In the genomic region with DNA sequence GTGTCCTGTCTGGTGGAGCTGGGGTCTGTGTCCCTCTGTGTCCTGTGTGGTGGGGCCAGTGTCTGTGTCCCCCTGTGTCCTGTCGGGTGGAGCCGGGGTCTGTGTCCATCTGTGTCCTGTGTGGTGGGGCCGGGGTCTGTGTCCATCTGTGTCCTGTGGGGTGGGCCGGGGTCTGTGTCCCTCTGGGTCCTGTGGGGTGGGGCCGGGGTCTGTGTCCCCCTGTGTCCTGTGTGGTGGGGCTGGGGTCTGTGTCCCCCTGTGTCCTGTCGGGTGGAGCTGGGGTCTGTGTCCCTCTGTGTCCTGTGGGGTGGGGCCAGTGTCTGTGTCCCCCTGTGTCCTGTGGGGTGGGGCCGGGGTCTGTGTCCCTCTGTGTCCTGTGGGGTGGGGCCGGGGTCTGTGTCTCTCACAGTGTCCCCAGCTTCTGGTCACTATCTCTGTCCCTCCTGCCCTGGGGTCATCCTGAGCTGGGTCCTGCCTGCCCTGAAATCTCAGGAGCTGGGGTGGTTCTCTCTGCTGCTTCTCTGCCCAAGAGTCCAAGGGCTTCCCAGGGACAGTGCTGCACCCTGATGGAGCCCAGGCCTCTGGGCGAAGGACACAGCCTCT, we compare ENCODE assay signal across 12 cellular contexts.
DNase-seq lines count a peak whose midpoint lies in the region; ATAC-seq and TF ChIP-seq lines count a peak whose summit lies in the region.
"Had no signal": no experiment of that assay in that cellular context is flagged by ENCODE, and none has a peak within 500 bp of the region (broad histone marks: within the 10 kb centered on the region; RNA-seq: fewer than 3 reads in every experiment).

No MANE protein-coding gene starts in this region.

- no peak overlapping the region for H3K4me3 Mint-ChIP-seq in activated CD4-positive, alpha-beta T cell treated with anti-CD3 and anti-CD28 coated beads, Interleukin-2, amount 10 ng/mL, durations not matched to agents 24 days and 14 days
- no peak overlapping the region for H3K4me3 Mint-ChIP-seq in activated naive CD8-positive, alpha-beta T cell treated with anti-CD3 and anti-CD28 coated beads for 36 hours
- H3K4me3 Mint-ChIP-seq in mesothelial cell of epicardium = no peak overlapping the region

- TF ChIP-seq CTCF in mesothelial cell of epicardium (IDR thresholded peaks at IDR 0.05; ENCODE audit: unreplicated experiment) (no peak), suprapubic skin (IDR thresholded peaks at IDR 0.05) (no peak), GM10248 (IDR thresholded peaks at IDR 0.05; ENCODE audit: control extremely low read depth, extremely low read depth, low read depth, missing control alignments) (no peak)

- CTCF ChIA-PET in GM10248 (lab: Yijun Ruan, JAX) = interaction anchor here (1.1 kb wide), 1 partner anchor 286 kb away, joined by 3 read pairs; no protein-coding TSS in a partner anchor

- no peaks in the 10 kb centered on the region for H3K36me3 ChIP-seq in suprapubic skin

- no peak for TF ChIP-seq POLR2A in suprapubic skin (IDR thresholded peaks at IDR 0.05)

- H3K4me1 Mint-ChIP-seq in activated CD4-positive, alpha-beta T cell treated with anti-CD3 and anti-CD28 coated beads, Interleukin-2, amount 10 ng/mL, durations not matched to agents 24 days and 14 days = peaks cover 6% of the 10 kb centered on the region
- H3K4me1 Mint-ChIP-seq in activated naive CD8-positive, alpha-beta T cell treated with anti-CD3 and anti-CD28 coated beads for 36 hours = peaks cover 20% of the 10 kb centered on the region
- peaks cover 38% of the 10 kb centered on the region for H3K4me1 Mint-ChIP-seq in mesothelial cell of epicardium

- POLR2A ChIA-PET in GM10248 (lab: Yijun Ruan, JAX) = no interaction called here

- no peak for DNase-seq in activated CD4-positive, alpha-beta T cell treated with anti-CD3 and anti-CD28 coated beads, Interleukin-2, amount 10 ng/mL, durations not matched to agents 24 days and 14 days
- DNase-seq in activated CD4-positive, alpha-beta T cell treated with anti-CD3 and anti-CD28 coated beads for 48 hours = no peak
- DNase-seq in activated naive CD8-positive, alpha-beta T cell treated with anti-CD3 and anti-CD28 coated beads for 36 hours = no peak
- no peak for DNase-seq in mesothelial cell of epicardium (ENCODE audit: low spot score in 2 of 2, unreplicated experiment in 2 of 2)
- no peak for DNase-seq in suprapubic skin (ENCODE audit: low spot score in 2 of 2)
- no peak for DNase-seq in GM10248 (ENCODE audit: extremely low spot score)
- DNase-seq in hepatic stellate cell (ENCODE audit: low spot score) = no peak
- DNase-seq: activated CD4-positive, alpha-beta T cell treated with anti-CD3 and anti-CD28 coated beads for 4 hours; NCI-H1092; NCI-H82 had no signal

- H3K27ac ChIP-seq in suprapubic skin = peak overlapping the region; percentile 85

- H3K9me3 ChIP-seq in suprapubic skin = no peaks in the 10 kb centered on the region

- H3K4me1 ChIP-seq in suprapubic skin = peaks cover 37% of the 10 kb centered on the region

- H3K9me3 Mint-ChIP-seq in activated CD4-positive, alpha-beta T cell treated with anti-CD3 and anti-CD28 coated beads, Interleukin-2, amount 10 ng/mL, durations not matched to agents 24 days and 14 days = no peaks in the 10 kb centered on the region
- no peaks in the 10 kb centered on the region for H3K9me3 Mint-ChIP-seq in activated naive CD8-positive, alpha-beta T cell treated with anti-CD3 and anti-CD28 coated beads for 36 hours
- no peaks in the 10 kb centered on the region for H3K9me3 Mint-ChIP-seq in mesothelial cell of epicardium

- no peak for TF ChIP-seq EP300 in suprapubic skin (IDR thresholded peaks at IDR 0.05)

- no peak for ATAC-seq in HG03457 (IDR thresholded peaks at IDR 0.05; ENCODE audit: unreplicated experiment)

- H3K36me3 Mint-ChIP-seq in activated CD4-positive, alpha-beta T cell treated with anti-CD3 and anti-CD28 coated beads, Interleukin-2, amount 10 ng/mL, durations not matched to agents 24 days and 14 days (ENCODE audit: low read depth) = no peaks in the 10 kb centered on the region
- H3K36me3 Mint-ChIP-seq in activated naive CD8-positive, alpha-beta T cell treated with anti-CD3 and anti-CD28 coated beads for 36 hours = no peaks in the 10 kb centered on the region
- H3K36me3 Mint-ChIP-seq in mesothelial cell of epicardium = no peaks in the 10 kb centered on the region

- WGBS in suprapubic skin = 88% methylated on average over 4 of the region's 9 CpGs

- H3K27ac Mint-ChIP-seq in activated CD4-positive, alpha-beta T cell treated with anti-CD3 and anti-CD28 coated beads, Interleukin-2, amount 10 ng/mL, durations not matched to agents 24 days and 14 days = peak overlapping the region; percentile 92
- H3K27ac Mint-ChIP-seq in activated naive CD8-positive, alpha-beta T cell treated with anti-CD3 and anti-CD28 coated beads for 36 hours = peak overlapping the region; percentile 97
- peak overlapping the region; percentile 88 for H3K27ac Mint-ChIP-seq in mesothelial cell of epicardium
- H3K27ac Mint-ChIP-seq: progenitor cell of endocrine pancreas had no signal

- H3K27me3 Mint-ChIP-seq in activated CD4-positive, alpha-beta T cell treated with anti-CD3 and anti-CD28 coated beads, Interleukin-2, amount 10 ng/mL, durations not matched to agents 24 days and 14 days = no peaks in the 10 kb centered on the region
- H3K27me3 Mint-ChIP-seq in activated naive CD8-positive, alpha-beta T cell treated with anti-CD3 and anti-CD28 coated beads for 36 hours = no peaks in the 10 kb centered on the region
- no peaks in the 10 kb centered on the region for H3K27me3 Mint-ChIP-seq in mesothelial cell of epicardium (ENCODE audit: low read depth)
- H3K27me3 Mint-ChIP-seq: progenitor cell of endocrine pancreas had no signal

- H3K27me3 ChIP-seq in suprapubic skin = peaks cover 7% of the 10 kb centered on the region

- no peak overlapping the region for H3K4me3 ChIP-seq in suprapubic skin

- intact Hi-C loops in activated CD4-positive, alpha-beta T cell treated with anti-CD3 and anti-CD28 coated beads, Interleukin-2, amount 10 ng/mL, durations not matched to agents 24 days and 14 days (cut with micrococcal nuclease) = no loop called here
